14 cellular contexts compared by ENCODE assay signal in genomic region chr17:76199466-76199865, GRCh38. TPM values are rescaled to one million over a fixed set of nuclear protein-coding genes. Genes with fewer than 3 reads are reported as not detected.
DNase-seq lines count a peak whose midpoint lies in the region; ATAC-seq and FAIRE-seq lines count a peak whose summit lies in the region.
"Had no signal": no experiment of that assay in that cellular context is flagged by ENCODE, and none has a peak within 500 bp of the region (broad histone marks: within the 10 kb centered on the region; RNA-seq: fewer than 3 reads in every experiment).

No MANE protein-coding gene starts in this region.

- H3K79me1 ChIP-seq in mesenchymal stem cell (replicated peaks; ENCODE audit: low read length, poor library complexity, severe bottlenecking) = peaks cover 3% of the 10 kb centered on the region

- no peak overlapping the region for H4K8ac ChIP-seq in mesenchymal stem cell (ENCODE audit: low read length)

- H2BK120ac ChIP-seq in mesenchymal stem cell (ENCODE audit: low read depth, low read length) = no peak overlapping the region

- no peaks in the 10 kb centered on the region for H3K27me3 Mint-ChIP-seq in activated CD8-positive, alpha-beta T cell treated with anti-CD3 and anti-CD28 coated beads, Interleukin-2, amount 10 ng/mL, durations not matched to agents 7 days and 5 days (ENCODE audit: low read depth)
- no peaks in the 10 kb centered on the region for H3K27me3 Mint-ChIP-seq in activated naive CD8-positive, alpha-beta T cell treated with anti-CD3 and anti-CD28 coated beads for 36 hours

- H2AFZ ChIP-seq in mesenchymal stem cell (ENCODE audit: low read depth, low read length) = no peak overlapping the region

- H3K36me3 Mint-ChIP-seq in activated CD8-positive, alpha-beta T cell treated with anti-CD3 and anti-CD28 coated beads, Interleukin-2, amount 10 ng/mL, durations not matched to agents 7 days and 5 days (ENCODE audit: low read depth) = peaks cover 86% of the 10 kb centered on the region
- H3K36me3 Mint-ChIP-seq in activated naive CD8-positive, alpha-beta T cell treated with anti-CD3 and anti-CD28 coated beads for 36 hours = peaks cover 61% of the 10 kb centered on the region
- H3K36me3 Mint-ChIP-seq: mesothelial cell of epicardium had no signal

- H2AK5ac ChIP-seq in mesenchymal stem cell (ENCODE audit: low read length, severe bottlenecking) = no peak overlapping the region

- H3K4me1 ChIP-seq in mesenchymal stem cell (ENCODE audit: control insufficient read depth, insufficient read depth, low read depth, low read length) = peaks cover 15% of the 10 kb centered on the region

- H3K4me2 ChIP-seq in mesenchymal stem cell (ENCODE audit: low read length, poor library complexity, severe bottlenecking) = no peak overlapping the region

- peaks cover 0 to 3% of the 10 kb centered on the region in 2 experiments for H3K36me3 ChIP-seq in mesenchymal stem cell (ENCODE audit: control insufficient read depth in 1 of 2, insufficient read depth in 2 of 2, low read depth in 1 of 2, low read length in 2 of 2)
- H3K36me3 ChIP-seq: prostate gland had no signal

- no peak overlapping the region for H3K23ac ChIP-seq in mesenchymal stem cell (ENCODE audit: low read length in 2 of 2)

- DNase-seq in LHCN-M2 (ENCODE audit: low read depth) (peak; percentile 29), urothelium cell line (ENCODE audit: low spot score) (no peak), SK-N-DZ (ENCODE audit: low spot score) (no peak), NCI-H1048 (lab: John Stamatoyannopoulos, UW) (no peak), mesenchymal stem cell (no peak)
- DNase-seq in activated CD8-positive, alpha-beta T cell treated with anti-CD3 and anti-CD28 coated beads, Interleukin-2, amount 10 ng/mL, durations not matched to agents 7 days and 5 days = peak; percentile 59
- DNase-seq in activated naive CD8-positive, alpha-beta T cell treated with anti-CD3 and anti-CD28 coated beads for 36 hours = peak; percentile 62
- DNase-seq in stimulated activated CD4-positive, alpha-beta T cell treated with anti-CD3 and anti-CD28 coated beads, Interleukin-4, amount 100 ng/mL, for 48 hours (ENCODE audit: low read depth in 2 of 2) = peak; percentile 36 to 48
- DNase-seq: aorta, hippocampal formation, NCI-H1417 had no signal

- no peak overlapping the region for H3K14ac ChIP-seq in mesenchymal stem cell (ENCODE audit: low read length in 2 of 2)

- no peak overlapping the region for H3K27ac ChIP-seq in mesenchymal stem cell (ENCODE audit: low read length, poor library complexity, severe bottlenecking)
- H3K27ac ChIP-seq: prostate gland had no signal

- 75% methylated on average over 3 of the region's 4 CpGs for WGBS in mesenchymal stem cell

- no peak for FAIRE-seq in urothelium cell line (lab: Jason Lieb, UNC)

- CTCF ChIA-PET in activated CD8-positive, alpha-beta T cell treated with anti-CD3 and anti-CD28 coated beads, Interleukin-2, amount 10 ng/mL, durations not matched to agents 7 days and 5 days (lab: Charles Lee) = interaction anchor here (0.8 to 1.9 kb wide), 8 partner anchors 8 to 80 kb away, joined by 3 to 6 read pairs (median 4); no protein-coding TSS in a partner anchor

- H3K4me3 Mint-ChIP-seq in activated CD8-positive, alpha-beta T cell treated with anti-CD3 and anti-CD28 coated beads, Interleukin-2, amount 10 ng/mL, durations not matched to agents 7 days and 5 days = no peak overlapping the region
- H3K4me3 Mint-ChIP-seq in activated naive CD8-positive, alpha-beta T cell treated with anti-CD3 and anti-CD28 coated beads for 36 hours = peak overlapping the region; percentile 45
- H3K4me3 Mint-ChIP-seq: mesothelial cell of epicardium had no signal

- peak; percentile 75 for ATAC-seq in activated CD8-positive, alpha-beta T cell treated with anti-CD3 and anti-CD28 coated beads, Interleukin-2, amount 10 ng/mL, durations not matched to agents 7 days and 5 days

- no peaks in the 10 kb centered on the region for H3K27me3 ChIP-seq in mesenchymal stem cell (ENCODE audit: control insufficient read depth in 1 of 2, insufficient read depth in 1 of 2, low read length in 2 of 2)

- H3K4ac ChIP-seq in mesenchymal stem cell (ENCODE audit: low read depth in 1 of 2, low read length in 2 of 2) = no peak overlapping the region

- H3K4me1 Mint-ChIP-seq in activated CD8-positive, alpha-beta T cell treated with anti-CD3 and anti-CD28 coated beads, Interleukin-2, amount 10 ng/mL, durations not matched to agents 7 days and 5 days (ENCODE audit: low read depth) = peaks cover 79% of the 10 kb centered on the region
- H3K4me1 Mint-ChIP-seq in activated naive CD8-positive, alpha-beta T cell treated with anti-CD3 and anti-CD28 coated beads for 36 hours = peaks cover 59% of the 10 kb centered on the region

- peak overlapping the region; percentile 80 for H3K27ac Mint-ChIP-seq in activated CD8-positive, alpha-beta T cell treated with anti-CD3 and anti-CD28 coated beads, Interleukin-2, amount 10 ng/mL, durations not matched to agents 7 days and 5 days
- peak overlapping the region; percentile 92 for H3K27ac Mint-ChIP-seq in activated naive CD8-positive, alpha-beta T cell treated with anti-CD3 and anti-CD28 coated beads for 36 hours
- H3K27ac Mint-ChIP-seq: mesothelial cell of epicardium had no signal

- no peak overlapping the region for H3K4me3 ChIP-seq in mesenchymal stem cell (ENCODE audit: insufficient read depth in 1 of 2, low read depth in 1 of 2, low read length in 2 of 2)
- H3K4me3 ChIP-seq: prostate gland had no signal

- no peak overlapping the region for H3K9ac ChIP-seq in mesenchymal stem cell (ENCODE audit: low read length)

- POLR2A ChIA-PET in activated CD8-positive, alpha-beta T cell treated with anti-CD3 and anti-CD28 coated beads, Interleukin-2, amount 10 ng/mL, durations not matched to agents 7 days and 5 days (lab: Charles Lee) = interaction anchor here (0.7 to 7.8 kb wide), 8 partner anchors 8 to 75 kb away, joined by 4 to 61 read pairs (median 4); no protein-coding TSS in a partner anchor

- H3K9me3 ChIP-seq in mesenchymal stem cell (ENCODE audit: control insufficient read depth, low read length) = no peaks in the 10 kb centered on the region
- H3K9me3 ChIP-seq: prostate gland had no signal

- no peak overlapping the region for H4K91ac ChIP-seq in mesenchymal stem cell (ENCODE audit: low read length)

- H3K9me3 Mint-ChIP-seq in activated CD8-positive, alpha-beta T cell treated with anti-CD3 and anti-CD28 coated beads, Interleukin-2, amount 10 ng/mL, durations not matched to agents 7 days and 5 days (ENCODE audit: insufficient read depth) = no peaks in the 10 kb centered on the region
- H3K9me3 Mint-ChIP-seq in activated naive CD8-positive, alpha-beta T cell treated with anti-CD3 and anti-CD28 coated beads for 36 hours = peaks cover 3% of the 10 kb centered on the region
- H3K9me3 Mint-ChIP-seq: mesothelial cell of epicardium had no signal

- H2BK15ac ChIP-seq in mesenchymal stem cell (ENCODE audit: low read depth, poor library complexity, severe bottlenecking) = no peak overlapping the region

- no peak overlapping the region for H2BK5ac ChIP-seq in mesenchymal stem cell (ENCODE audit: low read depth, low read length, poor library complexity, severe bottlenecking)

- no peak overlapping the region for H3K18ac ChIP-seq in mesenchymal stem cell (ENCODE audit: low read depth in 1 of 2, low read length in 2 of 2)

- H2BK12ac ChIP-seq in mesenchymal stem cell (ENCODE audit: low read length in 2 of 2) = no peak overlapping the region

RNA-seq across cellular contexts. Expression of gene RNF157, which starts 40.8 kb away (rescaled TPM):
- 2.8 and 3.0 TPM in 2 replicates for total RNA-seq in LHCN-M2 (2014; rRNA removed)
- polyA plus RNA-seq in LHCN-M2 (2012) = 2.3 TPM
- total RNA-seq in activated CD8-positive, alpha-beta T cell treated with anti-CD3 and anti-CD28 coated beads, Interleukin-2, amount 10 ng/mL, durations not matched to agents 7 days and 5 days = 100 to 1,000 TPM; 150 to 165 TPM
- total RNA-seq in activated naive CD8-positive, alpha-beta T cell treated with anti-CD3 and anti-CD28 coated beads for 36 hours = 10 to 100 TPM; 30.4 to 34.7 TPM
- 42.3 and 54.7 TPM in 2 replicates for polyA plus RNA-seq in SK-N-DZ (2014; cell fraction: cytosol; rRNA removed)
- polyA plus RNA-seq in SK-N-DZ (2014; cell fraction: nucleus; rRNA removed) = 26.2 and 30.9 TPM in 2 replicates
- polyA plus RNA-seq in mesenchymal stem cell (2013, experiment 1 of 2) = 5.8 TPM
- polyA plus RNA-seq in mesenchymal stem cell (2013, experiment 2 of 2) = 5.5 TPM

RNA-seq across cellular contexts. Expression of gene FOXJ1, which starts 58.4 kb away (rescaled TPM):
- total RNA-seq in LHCN-M2 (2014; rRNA removed) = 0.26 TPM in 1 of 2 replicates, not detected in the other
- polyA plus RNA-seq in LHCN-M2 (2012) = not detected
- 1 to 10 TPM; 8.7 to 9.1 TPM for total RNA-seq in activated CD8-positive, alpha-beta T cell treated with anti-CD3 and anti-CD28 coated beads, Interleukin-2, amount 10 ng/mL, durations not matched to agents 7 days and 5 days
- 1 to 10 TPM; 7.5 to 7.8 TPM for total RNA-seq in activated naive CD8-positive, alpha-beta T cell treated with anti-CD3 and anti-CD28 coated beads for 36 hours
- 0.70 and 0.80 TPM in 2 replicates for polyA plus RNA-seq in SK-N-DZ (2014; cell fraction: cytosol; rRNA removed)
- 0.21 and 1.1 TPM in 2 replicates for polyA plus RNA-seq in SK-N-DZ (2014; cell fraction: nucleus; rRNA removed)
- polyA plus RNA-seq in mesenchymal stem cell (2013, experiment 1 of 2) = not detected
- not detected for polyA plus RNA-seq in mesenchymal stem cell (2013, experiment 2 of 2)
- total RNA-seq: aorta, HT1080 had no signal
- polyA plus RNA-seq: aorta had no signal

Comparison
In these comparisons a context has a peak if more than half of its experiments do, and no peak if none do; other contexts are left out.
1. DNase-seq: peak in LHCN-M2 (single experiment), activated CD8-positive, alpha-beta T cell treated with anti-CD3 and anti-CD28 coated beads, Interleukin-2, amount 10 ng/mL, durations not matched to agents 7 days and 5 days (single experiment), activated naive CD8-positive, alpha-beta T cell treated with anti-CD3 and anti-CD28 coated beads for 36 hours (single experiment) and stimulated activated CD4-positive, alpha-beta T cell treated with anti-CD3 and anti-CD28 coated beads, Interleukin-4, amount 100 ng/mL, for 48 hours (2 of 2); none in urothelium cell line (single experiment), SK-N-DZ (single experiment), NCI-H1048 (single experiment) and mesenchymal stem cell (single experiment).
2. RNA of gene RNF157, which starts 40.8 kb away (total RNA-seq): 150 to 165 TPM in activated CD8-positive, alpha-beta T cell treated with anti-CD3 and anti-CD28 coated beads, Interleukin-2, amount 10 ng/mL, durations not matched to agents 7 days and 5 days; 30.4 to 34.7 TPM in activated naive CD8-positive, alpha-beta T cell treated with anti-CD3 and anti-CD28 coated beads for 36 hours and 2.8 to 3.0 TPM in LHCN-M2; every median in the first group is over 4 times any median in the second.